Comparison of ENCODE assay signal across 26 cellular contexts in genomic region chr3:147507638-147508286, GRCh38.
DNase-seq lines count a peak whose midpoint lies in the region; ATAC-seq and TF ChIP-seq lines count a peak whose summit lies in the region.
"Had no signal": no experiment of that assay in that cellular context is flagged by ENCODE, and none has a peak within 500 bp of the region (broad histone marks: within the 10 kb centered on the region; RNA-seq: fewer than 3 reads in every experiment).

No MANE protein-coding gene starts in this region.

- CTCF ChIA-PET in OCI-LY7 (lab: Charles Lee; ENCODE audit: unreplicated experiment), result no interaction called here
- CTCF ChIA-PET in CD4-positive, alpha-beta memory T cell (lab: Charles Lee; ENCODE audit: partially characterized antibody), result no interaction called here

- H3K9ac ChIP-seq in MM.1S (ENCODE audit: low read length), result no peak overlapping the region

- H3K27ac ChIP-seq in uterus (no peak overlapping the region), MM.1S (ENCODE audit: low read length) (no peak overlapping the region), OCI-LY7 (ENCODE audit: low read depth, low read length, poor library complexity, severe bottlenecking) (no peak overlapping the region)
- no peak overlapping the region for H3K27ac ChIP-seq in CD4-positive, alpha-beta memory T cell (ENCODE audit: low read depth, low read length)
- H3K27ac ChIP-seq: coronary artery, esophagus muscularis mucosa, right lobe of liver had no signal

- intact Hi-C loops in Right ventricle myocardium superior (cut with DNase I), result no loop called here
- intact Hi-C loops in left cardiac atrium (cut with DNase I), result no loop called here
- intact Hi-C loops in uterus (cut with DNase I; ENCODE audit: low total_unique reads), result no loop called here
- intact Hi-C loops in OCI-LY7 (cut with micrococcal nuclease; ENCODE audit: unreplicated experiment), result no loop called here
- intact Hi-C loops in CD4-positive, alpha-beta memory T cell (cut with micrococcal nuclease), result no loop called here

- no peak overlapping the region for H3K4me3 ChIP-seq in foreskin fibroblast (ENCODE audit: low read depth in 1 of 2, low read length in 2 of 2)
- no peak overlapping the region for H3K4me3 ChIP-seq in uterus
- no peak overlapping the region for H3K4me3 ChIP-seq in MM.1S (ENCODE audit: low read length)
- H3K4me3 ChIP-seq in OCI-LY7 (ENCODE audit: low read depth, low read length, poor library complexity, severe bottlenecking), result no peak overlapping the region
- H3K4me3 ChIP-seq in CD4-positive, alpha-beta memory T cell (ENCODE audit: low read length in 2 of 2), result no peak overlapping the region
- H3K4me3 ChIP-seq: coronary artery, esophagus muscularis mucosa, right lobe of liver had no signal

- H3K4me2 ChIP-seq in MM.1S (ENCODE audit: low read depth, low read length), result no peak overlapping the region
- no peak overlapping the region for H3K4me2 ChIP-seq in OCI-LY7 (ENCODE audit: low read length)

- TF ChIP-seq POLR2A in uterus (IDR thresholded peaks at IDR 0.05), result no peak

- H3K9me2 ChIP-seq in MM.1S (replicated peaks; ENCODE audit: insufficient read depth, low read length) (no peaks in the 10 kb centered on the region), OCI-LY7 (ENCODE audit: insufficient read depth, low read length) (no peaks in the 10 kb centered on the region)

- no peaks in the 10 kb centered on the region for H3K36me3 Mint-ChIP-seq in CD4-positive, alpha-beta memory T cell
- H3K36me3 Mint-ChIP-seq: brain; naive thymus-derived CD8-positive, alpha-beta T cell had no signal

- ATAC-seq in Right ventricle myocardium superior (ENCODE audit: poor library complexity) (peak; percentile 86), left cardiac atrium (no peak)
- ATAC-seq: activated CD4-positive, CD25-positive, alpha-beta regulatory T cell treated with anti-CD3 and anti-CD28 coated beads, Interleukin-2, amount 50 U/mL, for 24 hours; naive thymus-derived CD8-positive, alpha-beta T cell; right lobe of liver had no signal

- H3K36me3 ChIP-seq in uterus (no peaks in the 10 kb centered on the region), MM.1S (replicated peaks; ENCODE audit: insufficient read depth, low read length) (no peaks in the 10 kb centered on the region), OCI-LY7 (ENCODE audit: insufficient read depth, low read length) (no peaks in the 10 kb centered on the region)
- no peaks in the 10 kb centered on the region for H3K36me3 ChIP-seq in CD4-positive, alpha-beta memory T cell (ENCODE audit: insufficient read depth, low read length)
- H3K36me3 ChIP-seq: esophagus muscularis mucosa, right lobe of liver had no signal

- no peaks in the 10 kb centered on the region for H3K9me3 ChIP-seq in uterus
- H3K9me3 ChIP-seq in MM.1S (replicated peaks; ENCODE audit: insufficient read depth, low read length), result no peaks in the 10 kb centered on the region
- H3K9me3 ChIP-seq in OCI-LY7 (ENCODE audit: low read length), result no peaks in the 10 kb centered on the region
- H3K9me3 ChIP-seq in CD4-positive, alpha-beta memory T cell (ENCODE audit: control insufficient read depth in 1 of 2, low read length in 2 of 2), result no peaks in the 10 kb centered on the region
- H3K9me3 ChIP-seq: esophagus muscularis mucosa, right lobe of liver had no signal

- H3K27ac Mint-ChIP-seq in CD4-positive, alpha-beta memory T cell, result no peak overlapping the region
- H3K27ac Mint-ChIP-seq: activated CD4-positive, alpha-beta memory T cell treated with anti-CD3 and anti-CD28 coated beads, Interleukin-2, amount 10 ng/mL, durations not matched to agents 7 days and 5 days; brain; endodermal cell; naive thymus-derived CD8-positive, alpha-beta T cell had no signal

- H3K4me1 ChIP-seq in uterus (no peaks in the 10 kb centered on the region), MM.1S (ENCODE audit: low read length) (no peaks in the 10 kb centered on the region), OCI-LY7 (ENCODE audit: insufficient read depth, low read length, poor library complexity, severe bottlenecking) (no peaks in the 10 kb centered on the region)
- H3K4me1 ChIP-seq in CD4-positive, alpha-beta memory T cell (ENCODE audit: insufficient read depth, low read length), result no peaks in the 10 kb centered on the region
- H3K4me1 ChIP-seq: esophagus muscularis mucosa, right lobe of liver had no signal

- POLR2A ChIA-PET in OCI-LY7 (lab: Charles Lee), result interaction anchor here (0.9 kb wide), 1 partner anchor 20 kb away, joined by 3 read pairs; no protein-coding TSS in a partner anchor
- POLR2A ChIA-PET in CD4-positive, alpha-beta memory T cell (lab: Charles Lee; ENCODE audit: partially characterized antibody), result no interaction called here

- no peaks in the 10 kb centered on the region for H3K27me3 ChIP-seq in uterus
- H3K27me3 ChIP-seq in MM.1S (replicated peaks; ENCODE audit: insufficient read depth, low read length), result no peaks in the 10 kb centered on the region
- H3K27me3 ChIP-seq in CD4-positive, alpha-beta memory T cell (ENCODE audit: insufficient read depth, low read length), result no peaks in the 10 kb centered on the region
- H3K27me3 ChIP-seq: esophagus muscularis mucosa, right lobe of liver had no signal

- BruUV-seq in OCI-LY7 (replicated peaks; lab: Mats Ljungman, UMichigan), result no TSS peak

- no peaks in the 10 kb centered on the region for H3K27me3 Mint-ChIP-seq in CD4-positive, alpha-beta memory T cell
- H3K27me3 Mint-ChIP-seq: activated CD4-positive, alpha-beta memory T cell treated with anti-CD3 and anti-CD28 coated beads, Interleukin-2, amount 10 ng/mL, durations not matched to agents 7 days and 5 days; brain; naive thymus-derived CD8-positive, alpha-beta T cell had no signal

- H4K20me1 ChIP-seq in MM.1S (ENCODE audit: insufficient read depth, low read length) (no peaks in the 10 kb centered on the region), OCI-LY7 (ENCODE audit: insufficient read depth, low read length) (no peaks in the 10 kb centered on the region)

- no peak for TF ChIP-seq CTCF in foreskin fibroblast (IDR thresholded peaks at IDR 0.05; ENCODE audit: low read depth, low read length)
- TF ChIP-seq CTCF in uterus (IDR thresholded peaks at IDR 0.05), result no peak
- TF ChIP-seq CTCF in MM.1S (IDR thresholded peaks at IDR 0.05; ENCODE audit: low read length), result no peak
- no peak for TF ChIP-seq CTCF in OCI-LY7 (conservative IDR thresholded peaks at IDR 0.05; ENCODE audit: low read length)

- no peaks in the 10 kb centered on the region for H3K4me1 Mint-ChIP-seq in CD4-positive, alpha-beta memory T cell
- H3K4me1 Mint-ChIP-seq: activated CD4-positive, alpha-beta memory T cell treated with anti-CD3 and anti-CD28 coated beads, Interleukin-2, amount 10 ng/mL, durations not matched to agents 7 days and 5 days; endodermal cell; naive thymus-derived CD8-positive, alpha-beta T cell had no signal

- DNase-seq in Right ventricle myocardium superior, result no peak
- no peak for DNase-seq in left cardiac atrium
- peak; percentile 46 to 54 for DNase-seq in foreskin fibroblast
- DNase-seq in pons (ENCODE audit: low spot score), result peak; percentile 6
- peak; percentile 15 to 19 for DNase-seq in uterus
- DNase-seq in MM.1S, result no peak
- DNase-seq in OCI-LY7 (ENCODE audit: low spot score), result no peak
- DNase-seq in CD4-positive, alpha-beta memory T cell, result no peak
- DNase-seq: activated CD4-positive, alpha-beta memory T cell treated with anti-CD3 and anti-CD28 coated beads, Interleukin-2, amount 10 ng/mL, durations not matched to agents 7 days and 5 days; activated effector memory CD4-positive, alpha-beta T cell treated with Interleukin-2 at 50 U/mL for 16 hours; COR-L47; DMS79 treated with DMSO at 0.1 percent for 48 hours; endodermal cell; head of caudate nucleus; Karpas-422; mesendoderm; naive thymus-derived CD8-positive, alpha-beta T cell; NCI-H1092; NCI-H187 treated with DMSO at 0.1 percent for 48 hours; NCI-H526 treated with DMSO at 0.1 percent for 48 hours; right lobe of liver; T-helper 1 cell had no signal

- no peak overlapping the region for H3K4me3 Mint-ChIP-seq in CD4-positive, alpha-beta memory T cell
- H3K4me3 Mint-ChIP-seq: activated CD4-positive, alpha-beta memory T cell treated with anti-CD3 and anti-CD28 coated beads, Interleukin-2, amount 10 ng/mL, durations not matched to agents 7 days and 5 days; brain; endodermal cell; naive thymus-derived CD8-positive, alpha-beta T cell had no signal

- no peaks in the 10 kb centered on the region for H3F3A ChIP-seq in MM.1S (ENCODE audit: insufficient read depth, low read length)

- H3K79me2 ChIP-seq in MM.1S (ENCODE audit: low read length), result no peaks in the 10 kb centered on the region
- H3K79me2 ChIP-seq in OCI-LY7 (ENCODE audit: insufficient read depth, low read depth, low read length), result no peaks in the 10 kb centered on the region

- H3K9me3 Mint-ChIP-seq in CD4-positive, alpha-beta memory T cell, result peaks cover 0 to 2% (median 0%) of the 10 kb centered on the region in 8 donors
- H3K9me3 Mint-ChIP-seq: activated CD4-positive, alpha-beta memory T cell treated with anti-CD3 and anti-CD28 coated beads, Interleukin-2, amount 10 ng/mL, durations not matched to agents 7 days and 5 days; brain; endodermal cell; naive thymus-derived CD8-positive, alpha-beta T cell had no signal

- H2AFZ ChIP-seq in MM.1S (ENCODE audit: low read length) (no peak overlapping the region), OCI-LY7 (ENCODE audit: low read length) (no peak overlapping the region)

Comparison
In these comparisons a context has a peak if more than half of its experiments do, and no peak if none do; other contexts are left out.
1. DNase-seq: peak in foreskin fibroblast (2 of 2), pons (single experiment) and uterus (2 of 2); none in Right ventricle myocardium superior (single experiment), left cardiac atrium (single experiment), MM.1S (single experiment), OCI-LY7 (single experiment) and CD4-positive, alpha-beta memory T cell (0 of 5).